In the genomic region with DNA sequence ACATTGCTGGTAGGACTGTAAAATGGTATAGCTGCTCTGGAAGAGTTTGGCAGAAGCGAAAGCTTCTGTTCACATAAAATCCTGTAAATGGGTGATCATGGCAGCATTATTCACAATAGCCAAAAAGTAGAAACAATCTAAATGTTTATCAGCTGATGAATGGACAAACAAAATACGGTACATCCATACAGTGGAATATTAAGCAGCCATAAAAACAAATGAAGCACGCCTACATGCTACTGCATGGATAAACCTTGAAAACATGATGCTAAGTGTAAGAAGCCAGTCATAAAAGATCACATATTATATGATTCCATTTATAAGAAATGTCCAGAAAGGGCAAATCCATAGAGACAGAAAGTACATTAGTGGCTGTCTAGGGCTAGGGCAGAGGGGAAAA, we compare ENCODE assay signal across 1 cellular context.
TF ChIP-seq lines count a peak whose summit lies in the region.

No MANE protein-coding gene starts in this region.

TF ChIP-seq in SK-N-SH, 30 proteins besides CTCF, POLR2A, EP300 and RAD21 (continued from another document):
- TF ChIP-seq, protein P1, sequence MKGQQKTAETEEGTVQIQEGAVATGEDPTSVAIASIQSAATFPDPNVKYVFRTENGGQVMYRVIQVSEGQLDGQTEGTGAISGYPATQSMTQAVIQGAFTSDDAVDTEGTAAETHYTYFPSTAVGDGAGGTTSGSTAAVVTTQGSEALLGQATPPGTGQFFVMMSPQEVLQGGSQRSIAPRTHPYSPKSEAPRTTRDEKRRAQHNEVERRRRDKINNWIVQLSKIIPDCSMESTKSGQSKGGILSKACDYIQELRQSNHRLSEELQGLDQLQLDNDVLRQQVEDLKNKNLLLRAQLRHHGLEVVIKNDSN (IDR thresholded peaks at IDR 0.05; ENCODE audit: borderline replicate concordance, low read depth): no peak
- no peak for TF ChIP-seq YY1 (IDR thresholded peaks at IDR 0.05; ENCODE audit: low read depth)
- TF ChIP-seq, protein P2, sequence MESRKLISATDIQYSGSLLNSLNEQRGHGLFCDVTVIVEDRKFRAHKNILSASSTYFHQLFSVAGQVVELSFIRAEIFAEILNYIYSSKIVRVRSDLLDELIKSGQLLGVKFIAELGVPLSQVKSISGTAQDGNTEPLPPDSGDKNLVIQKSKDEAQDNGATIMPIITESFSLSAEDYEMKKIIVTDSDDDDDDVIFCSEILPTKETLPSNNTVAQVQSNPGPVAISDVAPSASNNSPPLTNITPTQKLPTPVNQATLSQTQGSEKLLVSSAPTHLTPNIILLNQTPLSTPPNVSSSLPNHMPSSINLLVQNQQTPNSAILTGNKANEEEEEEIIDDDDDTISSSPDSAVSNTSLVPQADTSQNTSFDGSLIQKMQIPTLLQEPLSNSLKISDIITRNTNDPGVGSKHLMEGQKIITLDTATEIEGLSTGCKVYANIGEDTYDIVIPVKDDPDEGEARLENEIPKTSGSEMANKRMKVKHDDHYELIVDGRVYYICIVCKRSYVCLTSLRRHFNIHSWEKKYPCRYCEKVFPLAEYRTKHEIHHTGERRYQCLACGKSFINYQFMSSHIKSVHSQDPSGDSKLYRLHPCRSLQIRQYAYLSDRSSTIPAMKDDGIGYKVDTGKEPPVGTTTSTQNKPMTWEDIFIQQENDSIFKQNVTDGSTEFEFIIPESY (IDR thresholded peaks at IDR 0.05; ENCODE audit: borderline replicate concordance, low read depth): no peak
- no peak for TF ChIP-seq GABPA (IDR thresholded peaks at IDR 0.05; ENCODE audit: low read depth)
TF ChIP-seq in SK-N-SH: peak in this region for 0.
